1 cellular context compared by ENCODE assay signal in the genomic region with DNA sequence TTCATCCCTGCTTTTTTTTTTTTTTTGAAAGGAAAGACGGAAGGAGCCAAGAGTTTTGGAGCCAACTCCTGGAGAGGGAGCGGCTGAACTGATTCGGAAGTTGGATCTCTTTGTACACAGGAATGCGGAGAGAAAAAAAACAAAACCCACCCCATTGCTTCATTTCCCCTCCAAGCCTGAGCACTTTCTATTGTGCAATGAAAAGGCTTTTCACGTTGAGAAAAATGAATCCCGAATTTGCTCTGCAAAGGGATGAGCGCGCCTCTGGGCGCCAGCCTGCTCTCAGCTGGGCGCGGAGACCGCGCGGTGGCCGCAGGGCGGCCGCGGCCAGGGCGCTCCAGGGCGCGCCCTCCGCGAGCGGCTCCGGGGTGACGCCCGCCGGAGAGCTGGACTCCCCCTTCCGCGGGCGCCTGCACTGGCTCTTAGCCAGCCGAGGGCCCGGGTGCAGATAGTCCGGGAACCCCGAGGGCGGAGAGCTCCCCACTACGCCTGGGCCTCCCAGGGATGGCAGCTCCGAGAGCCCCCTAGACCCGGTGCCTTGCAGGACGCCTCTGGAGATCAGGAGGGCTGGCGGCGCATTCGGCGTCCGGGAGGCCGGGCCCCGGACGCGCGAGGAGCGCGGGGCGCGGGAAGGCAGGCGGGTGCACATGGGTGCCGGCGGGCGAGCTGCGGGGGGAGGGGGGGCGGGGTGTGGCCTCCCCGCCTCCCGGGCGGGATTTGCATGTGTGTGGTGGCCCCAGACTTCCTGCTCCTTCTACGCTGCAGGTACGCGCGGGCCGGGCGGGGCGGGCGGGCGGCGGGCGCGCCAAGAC.
TF ChIP-seq lines count a peak whose summit lies in the region.

A gene (plus strand): TSS at position 739 of the 812 bp plus-strand sequence. CDS start 281 bp downstream, outside the sequence.

TF ChIP-seq in H1, 55 proteins besides CTCF, POLR2A, EP300 and RAD21:
- TF ChIP-seq HDAC2 (IDR thresholded peaks at IDR 0.05; ENCODE audit: borderline replicate concordance in 1 of 2, low read depth in 2 of 2, low read length in 2 of 2) = peak in 1 of 2 experiments; percentile 64; a peak in 1 of 4 replicates
- TF ChIP-seq, protein P1, sequence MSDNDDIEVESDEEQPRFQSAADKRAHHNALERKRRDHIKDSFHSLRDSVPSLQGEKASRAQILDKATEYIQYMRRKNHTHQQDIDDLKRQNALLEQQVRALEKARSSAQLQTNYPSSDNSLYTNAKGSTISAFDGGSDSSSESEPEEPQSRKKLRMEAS (IDR thresholded peaks at IDR 0.05) = no peak
- peak; percentile 84; the same call in 1 of the 2 replicates for TF ChIP-seq RBBP5 (IDR thresholded peaks at IDR 0.05; ENCODE audit: borderline replicate concordance, low read depth, low read length)
- TF ChIP-seq CREB1 (IDR thresholded peaks at IDR 0.05) = no peak; the same call in 1 of the 2 replicates
- no peak for TF ChIP-seq BRCA1 (IDR thresholded peaks at IDR 0.05; ENCODE audit: low read depth, low read length)
- peak; percentile 67; the same call in 1 of the 2 replicates for TF ChIP-seq CEBPB (IDR thresholded peaks at IDR 0.05; ENCODE audit: low read depth, low read length)
- TF ChIP-seq, protein P2, sequence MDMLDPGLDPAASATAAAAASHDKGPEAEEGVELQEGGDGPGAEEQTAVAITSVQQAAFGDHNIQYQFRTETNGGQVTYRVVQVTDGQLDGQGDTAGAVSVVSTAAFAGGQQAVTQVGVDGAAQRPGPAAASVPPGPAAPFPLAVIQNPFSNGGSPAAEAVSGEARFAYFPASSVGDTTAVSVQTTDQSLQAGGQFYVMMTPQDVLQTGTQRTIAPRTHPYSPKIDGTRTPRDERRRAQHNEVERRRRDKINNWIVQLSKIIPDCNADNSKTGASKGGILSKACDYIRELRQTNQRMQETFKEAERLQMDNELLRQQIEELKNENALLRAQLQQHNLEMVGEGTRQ (IDR thresholded peaks at IDR 0.05; ENCODE audit: low read length) = no peak
- TF ChIP-seq PHF8 (conservative IDR thresholded peaks at IDR 0.05; ENCODE audit: low read depth, low read length) = peak; percentile 23; the same call in 1 of the 2 replicates
- TF ChIP-seq, protein P3, sequence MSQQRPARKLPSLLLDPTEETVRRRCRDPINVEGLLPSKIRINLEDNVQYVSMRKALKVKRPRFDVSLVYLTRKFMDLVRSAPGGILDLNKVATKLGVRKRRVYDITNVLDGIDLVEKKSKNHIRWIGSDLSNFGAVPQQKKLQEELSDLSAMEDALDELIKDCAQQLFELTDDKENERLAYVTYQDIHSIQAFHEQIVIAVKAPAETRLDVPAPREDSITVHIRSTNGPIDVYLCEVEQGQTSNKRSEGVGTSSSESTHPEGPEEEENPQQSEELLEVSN (IDR thresholded peaks at IDR 0.05) = peak; percentile 60
- TF ChIP-seq SUZ12 (IDR thresholded peaks at IDR 0.05; ENCODE audit: low read length) = peak; percentile 34; the same call in 1 of the 2 replicates
- TF ChIP-seq SP2 (IDR thresholded peaks at IDR 0.05; ENCODE audit: low read length) = no peak
